ENCODE assay signal across 7 cellular contexts in the genomic region with DNA sequence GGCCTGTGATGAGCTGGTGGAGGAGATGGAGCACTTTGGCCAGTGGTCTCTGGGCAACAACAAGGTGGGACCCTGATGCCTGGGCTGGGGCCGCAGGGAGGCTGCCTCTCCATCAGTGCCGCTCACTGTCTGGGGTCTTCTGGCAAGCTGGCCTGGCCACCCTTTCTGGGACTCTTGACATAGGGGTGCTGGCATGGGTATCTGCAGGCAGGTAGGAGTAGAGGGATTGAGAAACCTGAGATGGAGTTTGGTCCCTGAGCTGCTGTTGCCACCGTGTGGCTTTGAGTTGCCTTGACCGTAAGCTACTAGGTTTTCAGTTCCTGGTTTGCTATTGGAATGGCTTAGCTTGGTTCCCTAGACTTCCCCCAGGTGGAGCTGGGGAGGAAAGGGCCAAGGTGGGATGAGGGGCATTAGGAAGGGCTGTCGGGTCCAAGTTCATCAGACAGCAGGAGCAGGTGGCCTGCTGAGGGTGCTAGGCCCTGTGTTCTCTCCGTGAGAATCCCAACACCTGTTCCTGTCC. TPM values are rescaled to one million over a fixed set of nuclear protein-coding genes. Genes with fewer than 3 reads are reported as not detected.
A peak's percentile ranks its signal among the peaks of the same experiment; 100 is the strongest.
DNase-seq lines count a peak whose midpoint lies in the region; ATAC-seq and TF ChIP-seq lines count a peak whose summit lies in the region.

No MANE protein-coding gene starts in this region.

- ATAC-seq in GM18867 (IDR thresholded peaks at IDR 0.05; ENCODE audit: unreplicated experiment): no peak

- TF ChIP-seq CTCF in GM12864 (IDR thresholded peaks at IDR 0.05; ENCODE audit: low read depth, low read length, missing control alignments): peak; percentile 72
- peak; percentile 41 for TF ChIP-seq CTCF in foreskin fibroblast (IDR thresholded peaks at IDR 0.05; ENCODE audit: low read depth, low read length)
- TF ChIP-seq CTCF in progenitor cell of endocrine pancreas (IDR thresholded peaks at IDR 0.05; ENCODE audit: unreplicated experiment): peak; percentile 60

- H3K36me3 Mint-ChIP-seq in progenitor cell of endocrine pancreas (ENCODE audit: insufficient read depth): peaks cover 7% of the 10 kb centered on the region

- no peaks in the 10 kb centered on the region for H3K27me3 Mint-ChIP-seq in progenitor cell of endocrine pancreas

- H3K4me1 Mint-ChIP-seq in progenitor cell of endocrine pancreas (ENCODE audit: low read depth): peaks cover 3% of the 10 kb centered on the region

- H3K27ac Mint-ChIP-seq in progenitor cell of endocrine pancreas: peak overlapping the region; percentile 88

- no peaks in the 10 kb centered on the region for H3K9me3 Mint-ChIP-seq in progenitor cell of endocrine pancreas (ENCODE audit: low read depth)

- DNase-seq in GM12864 (ENCODE audit: low read depth): peak; percentile 43
- peak; percentile 78 for DNase-seq in NCI-H1092 treated with DMSO at 0.1 percent for 48 hours (lab: John Stamatoyannopoulos, UW)
- peak; percentile 68 for DNase-seq in SK-N-DZ (ENCODE audit: low spot score)
- peak in 1 of 2 donors; percentile 35 for DNase-seq in foreskin fibroblast
- peak; percentile 35 for DNase-seq in progenitor cell of endocrine pancreas (ENCODE audit: low spot score, unreplicated experiment)
- DNase-seq in activated CD8-positive, alpha-beta memory T cell treated with anti-CD3 and anti-CD28 coated beads for 24 hours: no peak

- no peak overlapping the region for H3K4me3 ChIP-seq in GM12864 (ENCODE audit: low read depth, low read length)
- no peak overlapping the region for H3K4me3 ChIP-seq in foreskin fibroblast (ENCODE audit: low read depth in 1 of 2, low read length in 2 of 2)

- H3K4me3 Mint-ChIP-seq in progenitor cell of endocrine pancreas (ENCODE audit: low read depth): no peak overlapping the region

RNA-seq across cellular contexts. Expression of a gene that starts 13.2 kb away (rescaled TPM):
- polyA plus RNA-seq in SK-N-DZ (2014; cell fraction: cytosol; rRNA removed): 35.1 and 38.9 TPM in 2 replicates
- 46.6 and 53.5 TPM in 2 replicates for polyA plus RNA-seq in SK-N-DZ (2014; cell fraction: nucleus; rRNA removed)
- total RNA-seq in progenitor cell of endocrine pancreas: 50.6 and 55.8 TPM in 2 replicates

RNA-seq across cellular contexts. Expression of a gene that starts 32.6 kb away (rescaled TPM):
- polyA plus RNA-seq in SK-N-DZ (2014; cell fraction: cytosol; rRNA removed): 36.1 and 44.4 TPM in 2 replicates
- polyA plus RNA-seq in SK-N-DZ (2014; cell fraction: nucleus; rRNA removed): 31.4 and 49.3 TPM in 2 replicates
- total RNA-seq in progenitor cell of endocrine pancreas: 76.1 and 80.7 TPM in 2 replicates

RNA-seq across cellular contexts. Expression of a gene that starts 40.9 kb away (rescaled TPM):
- 46.4 and 48.2 TPM in 2 replicates for polyA plus RNA-seq in SK-N-DZ (2014; cell fraction: cytosol; rRNA removed)
- polyA plus RNA-seq in SK-N-DZ (2014; cell fraction: nucleus; rRNA removed): 24.1 and 27.6 TPM in 2 replicates
- total RNA-seq in progenitor cell of endocrine pancreas: 36.6 and 37.5 TPM in 2 replicates

RNA-seq across cellular contexts. Expression of a gene that starts 52.2 kb away (rescaled TPM):
- polyA plus RNA-seq in SK-N-DZ (2014; cell fraction: cytosol; rRNA removed): 61.1 and 74.3 TPM in 2 replicates
- 371 and 472 TPM in 2 replicates for polyA plus RNA-seq in SK-N-DZ (2014; cell fraction: nucleus; rRNA removed)
- 46.5 and 47.1 TPM in 2 replicates for total RNA-seq in progenitor cell of endocrine pancreas
